ENCODE assay signal across 22 cellular contexts in genomic region chr6:19380287-19380686, GRCh38.
DNase-seq lines count a peak whose midpoint lies in the region; ATAC-seq and TF ChIP-seq lines count a peak whose summit lies in the region.
"Had no signal": no experiment of that assay in that cellular context is flagged by ENCODE, and none has a peak within 500 bp of the region (broad histone marks: within the 10 kb centered on the region; RNA-seq: fewer than 3 reads in every experiment).

No MANE protein-coding gene starts in this region.

- peak overlapping the region; percentile 15 for H3K4me2 ChIP-seq in smooth muscle cell

- H3K9me3 Mint-ChIP-seq in activated T-helper 2 cell treated with anti-CD3 and anti-CD28 coated beads, Interferon-gamma antibody, Interleukin-2, Interleukin-4, amounts not matched to agents 10 μg/mL and 5 μg/mL and 100 μg/mL, durations not matched to agents 14 hours and 24 hours and 36 hours = peaks cover 18% of the 10 kb centered on the region
- H3K9me3 Mint-ChIP-seq: CD4-positive, alpha-beta T cell had no signal

- H3F3A ChIP-seq in smooth muscle cell (ENCODE audit: low read depth) = peaks cover 5% of the 10 kb centered on the region

- H3K4me3 Mint-ChIP-seq in activated T-helper 2 cell treated with anti-CD3 and anti-CD28 coated beads, Interferon-gamma antibody, Interleukin-2, Interleukin-4, amounts not matched to agents 10 μg/mL and 5 μg/mL and 100 μg/mL, durations not matched to agents 14 hours and 24 hours and 36 hours (ENCODE audit: low read depth) = no peak overlapping the region
- H3K4me3 Mint-ChIP-seq: CD4-positive, alpha-beta T cell; stimulated activated effector memory CD8-positive, alpha-beta T cell treated with anti-CD3 and anti-CD28 coated beads, Interleukin-12 subunit alpha, Interleukin-12 subunit beta, amount 100 ng/mL, for 72 hours had no signal

- H3K36me3 Mint-ChIP-seq in activated T-helper 2 cell treated with anti-CD3 and anti-CD28 coated beads, Interferon-gamma antibody, Interleukin-2, Interleukin-4, amounts not matched to agents 10 μg/mL and 5 μg/mL and 100 μg/mL, durations not matched to agents 14 hours and 24 hours and 36 hours (ENCODE audit: low read depth) = no peaks in the 10 kb centered on the region
- H3K36me3 Mint-ChIP-seq: stimulated activated effector memory CD8-positive, alpha-beta T cell treated with anti-CD3 and anti-CD28 coated beads, Interleukin-12 subunit alpha, Interleukin-12 subunit beta, amount 100 ng/mL, for 72 hours had no signal

- no peaks in the 10 kb centered on the region for H3K27me3 ChIP-seq in SJSA1 (replicated peaks)
- H3K27me3 ChIP-seq in smooth muscle cell (ENCODE audit: low read depth) = peaks cover 9% of the 10 kb centered on the region
- H3K27me3 ChIP-seq: sigmoid colon, SJCRH30, tibial nerve had no signal

- no peaks in the 10 kb centered on the region for H3K27me3 Mint-ChIP-seq in activated T-helper 2 cell treated with anti-CD3 and anti-CD28 coated beads, Interferon-gamma antibody, Interleukin-2, Interleukin-4, amounts not matched to agents 10 μg/mL and 5 μg/mL and 100 μg/mL, durations not matched to agents 14 hours and 24 hours and 36 hours (ENCODE audit: low read depth)
- H3K27me3 Mint-ChIP-seq: CD4-positive, alpha-beta T cell had no signal

- TF ChIP-seq CTCF in fibroblast of mammary gland (conservative IDR thresholded peaks at IDR 0.05; ENCODE audit: control insufficient read depth, insufficient read depth, low read depth, low read length) (no peak), smooth muscle cell (IDR thresholded peaks at IDR 0.05; ENCODE audit: borderline replicate concordance, insufficient read depth, poor library complexity, severe bottlenecking) (no peak)

- H3K4me1 Mint-ChIP-seq in activated T-helper 2 cell treated with anti-CD3 and anti-CD28 coated beads, Interferon-gamma antibody, Interleukin-2, Interleukin-4, amounts not matched to agents 10 μg/mL and 5 μg/mL and 100 μg/mL, durations not matched to agents 14 hours and 24 hours and 36 hours (ENCODE audit: low read depth) = no peaks in the 10 kb centered on the region
- H3K4me1 Mint-ChIP-seq: stimulated activated effector memory CD8-positive, alpha-beta T cell treated with anti-CD3 and anti-CD28 coated beads, Interleukin-12 subunit alpha, Interleukin-12 subunit beta, amount 100 ng/mL, for 72 hours had no signal

- ATAC-seq in GM21825 (IDR thresholded peaks at IDR 0.05; ENCODE audit: unreplicated experiment) = no peak
- ATAC-seq: mucosa of descending colon; stimulated activated effector memory CD8-positive, alpha-beta T cell treated with anti-CD3 and anti-CD28 coated beads, Interleukin-12 subunit alpha, Interleukin-12 subunit beta, amount 100 ng/mL, for 72 hours had no signal

- H3K4me3 ChIP-seq in SJSA1 (no peak overlapping the region), fibroblast of mammary gland (ENCODE audit: control insufficient read depth, low read depth, low read length) (no peak overlapping the region), smooth muscle cell (no peak overlapping the region)
- H3K4me3 ChIP-seq: mucosa of descending colon, sigmoid colon, SJCRH30, tibial nerve had no signal

- intact Hi-C loops in activated T-helper 2 cell treated with anti-CD3 and anti-CD28 coated beads, Interferon-gamma antibody, Interleukin-2, Interleukin-4, amounts not matched to agents 10 μg/mL and 5 μg/mL and 100 μg/mL, durations not matched to agents 14 hours and 24 hours and 36 hours (cut with micrococcal nuclease) = no loop called here

- H3K27ac ChIP-seq in SJSA1 = peak overlapping the region; percentile 47
- peak overlapping the region; percentile 20 for H3K27ac ChIP-seq in smooth muscle cell (ENCODE audit: low read depth)
- H3K27ac ChIP-seq: 22Rv1, sigmoid colon, SJCRH30, tibial nerve had no signal

- H3K36me3 ChIP-seq in SJSA1 = no peaks in the 10 kb centered on the region
- no peaks in the 10 kb centered on the region for H3K36me3 ChIP-seq in smooth muscle cell (ENCODE audit: low read depth)
- H3K36me3 ChIP-seq: sigmoid colon, SJCRH30, tibial nerve had no signal

- H3K4me1 ChIP-seq in SJSA1 (replicated peaks) (peaks cover 18% of the 10 kb centered on the region), smooth muscle cell (ENCODE audit: low read depth) (no peaks in the 10 kb centered on the region)
- H3K4me1 ChIP-seq: sigmoid colon, SJCRH30, tibial nerve had no signal

- H3K27ac Mint-ChIP-seq in activated T-helper 2 cell treated with anti-CD3 and anti-CD28 coated beads, Interferon-gamma antibody, Interleukin-2, Interleukin-4, amounts not matched to agents 10 μg/mL and 5 μg/mL and 100 μg/mL, durations not matched to agents 14 hours and 24 hours and 36 hours = no peak overlapping the region
- H3K27ac Mint-ChIP-seq: CD4-positive, alpha-beta T cell; stimulated activated effector memory CD8-positive, alpha-beta T cell treated with anti-CD3 and anti-CD28 coated beads, Interleukin-12 subunit alpha, Interleukin-12 subunit beta, amount 100 ng/mL, for 72 hours had no signal

- no peak overlapping the region for H2AFZ ChIP-seq in smooth muscle cell (ENCODE audit: low read depth)

- no peak overlapping the region for H3K9ac ChIP-seq in smooth muscle cell (ENCODE audit: low read depth)

- H4K20me1 ChIP-seq in smooth muscle cell (ENCODE audit: low read depth) = no peaks in the 10 kb centered on the region

- peak; percentile 44 for DNase-seq in NCI-H1694 treated with DMSO at 0.1 percent for 48 hours (lab: John Stamatoyannopoulos, UW)
- no peak for DNase-seq in NCI-H1694 (lab: John Stamatoyannopoulos, UW)
- DNase-seq in SJSA1 (ENCODE audit: low read depth in 1 of 2, low spot score in 2 of 2) = peak in 1 of 2 experiments; percentile 59
- DNase-seq in fibroblast of mammary gland (ENCODE audit: low read depth) = peak; percentile 71
- DNase-seq in smooth muscle cell (lab: John Stamatoyannopoulos, UW; ENCODE audit: unreplicated experiment) = no peak
- no peak for DNase-seq in stimulated activated CD4-positive, alpha-beta T cell treated with anti-CD3 and anti-CD28 coated beads, Interleukin-4, amount 100 ng/mL, for 4 hours
- no peak for DNase-seq in activated T-helper 2 cell treated with anti-CD3 and anti-CD28 coated beads, Interferon-gamma antibody, Interleukin-2, Interleukin-4, amounts not matched to agents 10 μg/mL and 5 μg/mL and 100 μg/mL, durations not matched to agents 14 hours and 24 hours and 36 hours (ENCODE audit: low spot score)
- DNase-seq: activated CD4-positive, alpha-beta T cell treated with anti-CD3 and anti-CD28 coated beads for 1 hour; activated CD8-positive, alpha-beta memory T cell treated with anti-CD3 and anti-CD28 coated beads, Interleukin-2, amount 50 U/mL, for 4 hours; activated naive CD4-positive, alpha-beta T cell treated with Interleukin-2 at 50 U/mL for 16 hours; CD4-positive, alpha-beta T cell; glutamatergic neuron; islet precursor cell; mucosa of descending colon; NCI-H1048; nucleus accumbens; sigmoid colon; SJCRH30 had no signal

- no peaks in the 10 kb centered on the region for H3K79me2 ChIP-seq in smooth muscle cell (ENCODE audit: low read depth)

- 30% methylated on average over 2 of the region's 2 CpGs for WGBS in smooth muscle cell (ENCODE audit: low lambda C conversion rate)

- H3K9me3 ChIP-seq in SJSA1 (replicated peaks) (0 out of 2 replicates have a peak, but pooled peaks cover 2% of the 10 kb centered on the region), smooth muscle cell (replicated peaks; ENCODE audit: low read depth) (no peaks in the 10 kb centered on the region)
- H3K9me3 ChIP-seq: mucosa of descending colon, SJCRH30 had no signal

Comparison
In these comparisons a context has a peak if more than half of its experiments do, and no peak if none do; other contexts are left out.
1. DNase-seq: peak in NCI-H1694 treated with DMSO at 0.1 percent for 48 hours (single experiment) and fibroblast of mammary gland (single experiment); none in NCI-H1694 (single experiment), smooth muscle cell (single experiment), stimulated activated CD4-positive, alpha-beta T cell treated with anti-CD3 and anti-CD28 coated beads, Interleukin-4, amount 100 ng/mL, for 4 hours (0 of 2) and activated T-helper 2 cell treated with anti-CD3 and anti-CD28 coated beads, Interferon-gamma antibody, Interleukin-2, Interleukin-4, amounts not matched to agents 10 μg/mL and 5 μg/mL and 100 μg/mL, durations not matched to agents 14 hours and 24 hours and 36 hours (single experiment).